Comparison of ENCODE assay signal across 8 cellular contexts in the genomic region with DNA sequence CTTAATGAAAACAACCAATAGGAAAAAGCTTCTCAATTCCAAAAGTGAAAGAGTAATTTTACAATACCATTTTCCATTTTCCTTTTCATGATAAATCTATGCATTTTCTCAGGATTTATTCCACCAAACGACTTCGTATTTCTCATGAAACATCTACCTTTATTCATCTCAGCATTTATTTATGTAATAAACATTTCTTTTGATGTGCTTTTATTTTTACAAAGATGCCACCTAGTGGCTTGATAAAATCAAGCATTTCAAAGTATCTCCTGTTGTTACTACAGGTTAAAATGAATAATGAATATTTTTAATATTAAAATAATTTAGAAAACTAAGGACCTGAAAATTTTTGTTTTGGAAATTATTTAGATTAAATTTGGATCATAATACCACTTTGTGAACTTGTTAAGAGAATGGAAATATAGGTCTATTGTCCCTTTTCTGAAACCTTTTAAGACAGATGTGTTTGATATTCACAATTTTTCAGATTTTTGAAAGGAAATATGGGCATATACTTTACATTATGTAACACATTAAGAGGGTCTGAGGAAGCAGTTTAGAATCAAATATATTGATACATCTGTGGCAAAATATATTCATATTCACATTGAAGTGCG. TPM values are rescaled to one million over a fixed set of nuclear protein-coding genes. Genes with fewer than 3 reads are reported as not detected.
A peak's percentile ranks its signal among the peaks of the same experiment; 100 is the strongest.
DNase-seq lines count a peak whose midpoint lies in the region; ATAC-seq lines count a peak whose summit lies in the region.

No MANE protein-coding gene starts in this region.

- no peak overlapping the region for H3K4me3 ChIP-seq in Jurkat, Clone E6-1 (ENCODE audit: low read length)

- intact Hi-C loops in posterior cingulate gyrus (cut with DNase I): no loop called here

- DNase-seq in CD1c-positive myeloid dendritic cell (ENCODE audit: extremely low spot score) (peak; percentile 49), amniotic epithelial cell (ENCODE audit: low read depth) (peak; percentile 46), lung microvascular endothelial cell (ENCODE audit: low read depth in 2 of 2) (peak; percentile 31 to 47), posterior cingulate gyrus (no peak)
- peak; percentile 27 for DNase-seq in Jurkat, Clone E6-1 (ENCODE audit: low read depth, low spot score)
- DNase-seq in stimulated activated CD4-positive, alpha-beta T cell treated with anti-CD3 and anti-CD28 coated beads, Interleukin-15, amount 100 ng/mL, for 24 hours: no peak

- ATAC-seq in GM19023 (IDR thresholded peaks at IDR 0.05; ENCODE audit: unreplicated experiment) (no peak), GM21360 (IDR thresholded peaks at IDR 0.05; ENCODE audit: unreplicated experiment) (no peak)

RNA-seq across cellular contexts. Expression of gene IQUB, which starts 2.7 kb away (rescaled TPM):
- polyA plus RNA-seq in Jurkat, Clone E6-1 (2012; ENCODE audit: insufficient read depth, insufficient read length): not detected
- under 0.01 and 0.20 TPM in 2 replicates for total RNA-seq in lung microvascular endothelial cell

RNA-seq across cellular contexts. Expression of gene NDUFA5, which starts 20.5 kb away (rescaled TPM):
- polyA plus RNA-seq in Jurkat, Clone E6-1 (2012; ENCODE audit: insufficient read depth, insufficient read length): 64.3 TPM
- total RNA-seq in lung microvascular endothelial cell: 25.7 and 40.5 TPM in 2 replicates

Comparison
In these comparisons a context has a peak if more than half of its experiments do, and no peak if none do; other contexts are left out.
1. DNase-seq: peak in CD1c-positive myeloid dendritic cell (single experiment), Jurkat, Clone E6-1 (single experiment), amniotic epithelial cell (single experiment) and lung microvascular endothelial cell (2 of 2); none in stimulated activated CD4-positive, alpha-beta T cell treated with anti-CD3 and anti-CD28 coated beads, Interleukin-15, amount 100 ng/mL, for 24 hours (single experiment) and posterior cingulate gyrus (0 of 10).